ENCODE assay signal across 26 cellular contexts in genomic region chr21:33873116-33873515, GRCh38. TPM values are rescaled to one million over a fixed set of nuclear protein-coding genes. Genes with fewer than 3 reads are reported as not detected.
DNase-seq lines count a peak whose midpoint lies in the region; ATAC-seq, FAIRE-seq and TF ChIP-seq lines count a peak whose summit lies in the region.
"Had no signal": no experiment of that assay in that cellular context is flagged by ENCODE, and none has a peak within 500 bp of the region (broad histone marks: within the 10 kb centered on the region; RNA-seq: fewer than 3 reads in every experiment).

No MANE protein-coding gene starts in this region.

- BruUV-seq in HepG2 (replicated peaks; lab: Mats Ljungman, UMichigan) = no TSS peak

- 8% methylated on average over 4 of the region's 4 CpGs for WGBS in HepG2 (ENCODE audit: low lambda C conversion rate)
- 94% methylated on average over 2 of the region's 4 CpGs for WGBS in right lobe of liver (ENCODE audit: insufficient coverage, low coverage, low lambda C conversion rate, missing lambda C conversion rate)
- 89% methylated on average over 4 of the region's 4 CpGs for WGBS in mesenchymal stem cell

- no peaks in the 10 kb centered on the region for H3K79me1 ChIP-seq in mesenchymal stem cell (replicated peaks; ENCODE audit: low read length, poor library complexity, severe bottlenecking)

- H3K23ac ChIP-seq in mesenchymal stem cell (ENCODE audit: low read length in 2 of 2) = no peak overlapping the region

- no peak overlapping the region for H2BK5ac ChIP-seq in mesenchymal stem cell (ENCODE audit: low read depth, low read length, poor library complexity, severe bottlenecking)

- H2BK12ac ChIP-seq in mesenchymal stem cell (ENCODE audit: low read length in 2 of 2) = no peak overlapping the region

- peak; percentile 65 for ATAC-seq in HepG2
- ATAC-seq in right lobe of liver = no peak

- H3K14ac ChIP-seq in mesenchymal stem cell (ENCODE audit: low read length in 2 of 2) = no peak overlapping the region

- TF ChIP-seq POLR2A in HepG2 (IDR thresholded peaks at IDR 0.05; ENCODE audit: insufficient read depth in 1 of 2, low read depth in 2 of 2, low read length in 2 of 2) (no peak), right lobe of liver (IDR thresholded peaks at IDR 0.05) (no peak)

- no peak overlapping the region for H4K8ac ChIP-seq in mesenchymal stem cell (ENCODE audit: low read length)

- H3K4ac ChIP-seq in mesenchymal stem cell (ENCODE audit: low read depth in 1 of 2, low read length in 2 of 2) = no peak overlapping the region

- no peak overlapping the region for H4K91ac ChIP-seq in mesenchymal stem cell (ENCODE audit: low read length)

- CTCF ChIA-PET in HepG2 (lab: Yijun Ruan, JAX; ENCODE audit: low intra/inter-chr PET ratio, low total read pairs) = no interaction called here
- CTCF ChIA-PET in RWPE1 (lab: Yijun Ruan, JAX) = interaction anchor here (0.7 to 1.0 kb wide), 2 partner anchors 28 to 211 kb away, joined by 3 to 4 read pairs; no protein-coding TSS in a partner anchor

- peak in 1 of 2 experiments; percentile 48; a peak in 1 of 4 replicates for TF ChIP-seq EP300 in HepG2 (IDR thresholded peaks at IDR 0.05; ENCODE audit: low read depth in 2 of 2, low read length in 2 of 2)
- peak; percentile 46; the same call in 1 of the 2 replicates for TF ChIP-seq EP300 in HepG2 (CRISPR knock-in tag; IDR thresholded peaks at IDR 0.05; ENCODE audit: borderline replicate concordance)

- H3K36me3 ChIP-seq in HepG2 (replicated peaks in 1 of 2; ENCODE audit: control insufficient read depth in 1 of 2, insufficient read depth in 2 of 2, low read length in 2 of 2) (no peaks in the 10 kb centered on the region), right lobe of liver (no peaks in the 10 kb centered on the region), mesenchymal stem cell (ENCODE audit: control insufficient read depth in 1 of 2, insufficient read depth in 2 of 2, low read depth in 1 of 2, low read length in 2 of 2) (no peaks in the 10 kb centered on the region), subcutaneous abdominal adipose tissue (ENCODE audit: control insufficient read depth in 5 of 5, insufficient read depth in 5 of 5, low read length in 5 of 5) (no peaks in the 10 kb centered on the region)
- H3K36me3 ChIP-seq: BE2C, BLaER1 had no signal

- no peak overlapping the region for H2BK120ac ChIP-seq in mesenchymal stem cell (ENCODE audit: low read depth, low read length)

- DNase-seq in HepG2 (ENCODE audit: low spot score) (peak; percentile 63), right lobe of liver (no peak), mesenchymal stem cell (no peak), ureter (ENCODE audit: low spot score) (no peak), RWPE1 (ENCODE audit: low spot score) (no peak)
- DNase-seq: 8988T; ACHN; BE2C; C1 segment of cervical spinal cord; CD4-positive, alpha-beta memory T cell; CD4-positive, CD25-positive, alpha-beta regulatory T cell; CD8-positive, alpha-beta memory T cell; COR-L47; DMS 273 treated with DMSO at 0.1 percent for 48 hours; DMS153; DMS53; DMS79; DND-41; EL; GF-D8 had no signal

- POLR2A ChIA-PET in HepG2 (lab: Yijun Ruan, JAX) = no interaction called here
- POLR2A ChIA-PET in RWPE1 (lab: Yijun Ruan, JAX; ENCODE audit: low non-redundant PET) = no interaction called here

- TF ChIP-seq CTCF in HepG2 (CRISPR knock-in tag; IDR thresholded peaks at IDR 0.05) = no peak
- no peak for TF ChIP-seq CTCF in right lobe of liver (IDR thresholded peaks at IDR 0.05)
- TF ChIP-seq CTCF in RWPE1 (conservative IDR thresholded peaks at IDR 0.05; ENCODE audit: low read depth) = no peak

- H3K4me2 ChIP-seq in HepG2 (ENCODE audit: low read depth, low read length) (no peak overlapping the region), mesenchymal stem cell (ENCODE audit: low read length, poor library complexity, severe bottlenecking) (no peak overlapping the region)
- H3K4me2 ChIP-seq: BLaER1 had no signal

- H2AFZ ChIP-seq in HepG2 (ENCODE audit: low read length) (no peak overlapping the region), mesenchymal stem cell (ENCODE audit: low read depth, low read length) (no peak overlapping the region)

- no peak for FAIRE-seq in HepG2 (lab: Jason Lieb, UNC)
- FAIRE-seq: A204.1, G401.6, GM12891, GM19239 had no signal

- TF ChIP-seq RAD21 in HepG2 (CRISPR knock-in tag; IDR thresholded peaks at IDR 0.05) = no peak

- H3K9me3 ChIP-seq in HepG2 (ENCODE audit: low read length) (no peaks in the 10 kb centered on the region), right lobe of liver (no peaks in the 10 kb centered on the region), mesenchymal stem cell (ENCODE audit: control insufficient read depth, low read length) (no peaks in the 10 kb centered on the region), subcutaneous abdominal adipose tissue (ENCODE audit: control insufficient read depth in 5 of 5, low read length in 5 of 5) (no peaks in the 10 kb centered on the region)
- H3K9me3 ChIP-seq: BE2C, BLaER1 had no signal

- H3K9ac ChIP-seq in HepG2 (ENCODE audit: insufficient read depth, low read depth, low read length) (no peak overlapping the region), mesenchymal stem cell (ENCODE audit: low read length) (peak overlapping the region; percentile 52), subcutaneous abdominal adipose tissue (ENCODE audit: low read length in 5 of 5) (no peak overlapping the region)
- H3K9ac ChIP-seq: BLaER1 had no signal

- in situ Hi-C loops in HepG2 (cut with HindIII; ENCODE audit: extremely low pct_ligation_motif_present, low pct_unique_long_range_greater_than_20kb) = no loop called here

- intact Hi-C loops in HepG2 (cut with micrococcal nuclease; ENCODE audit: unreplicated experiment) (no loop called here), right lobe of liver (cut with DNase I) (no loop called here)

- no peak overlapping the region for H3K27ac ChIP-seq in HepG2 (ENCODE audit: extremely low read length, insufficient read depth, low read length)
- H3K27ac ChIP-seq in right lobe of liver = no peak overlapping the region
- H3K27ac ChIP-seq in mesenchymal stem cell (ENCODE audit: low read length, poor library complexity, severe bottlenecking) = no peak overlapping the region
- peak overlapping the region; percentile 35 for H3K27ac ChIP-seq in subcutaneous abdominal adipose tissue (ENCODE audit: low read depth, low read length)
- no peak overlapping the region for H3K27ac ChIP-seq in RWPE1
- H3K27ac ChIP-seq: BLaER1 had no signal

- no peaks in the 10 kb centered on the region for H3K79me2 ChIP-seq in HepG2 (ENCODE audit: insufficient read depth, low read length)

- H3K18ac ChIP-seq in mesenchymal stem cell (ENCODE audit: low read depth in 1 of 2, low read length in 2 of 2) = no peak overlapping the region

- H4K20me1 ChIP-seq in HepG2 (ENCODE audit: insufficient read depth, low read length) = no peaks in the 10 kb centered on the region
- H4K20me1 ChIP-seq: BLaER1 had no signal

- no peak overlapping the region for H2BK15ac ChIP-seq in mesenchymal stem cell (ENCODE audit: low read depth, poor library complexity, severe bottlenecking)

- H2AK5ac ChIP-seq in mesenchymal stem cell (ENCODE audit: low read length, severe bottlenecking) = no peak overlapping the region

- H3K4me3 ChIP-seq in HepG2 (replicated peaks in 1 of 3; ENCODE audit: insufficient read depth in 1 of 3, low read depth in 2 of 3, low read length in 3 of 3) = no peak overlapping the region
- H3K4me3 ChIP-seq in right lobe of liver = no peak overlapping the region
- no peak overlapping the region for H3K4me3 ChIP-seq in mesenchymal stem cell (ENCODE audit: insufficient read depth in 1 of 2, low read depth in 1 of 2, low read length in 2 of 2)
- H3K4me3 ChIP-seq in subcutaneous abdominal adipose tissue (ENCODE audit: low read depth in 1 of 5, low read length in 5 of 5) = no peak overlapping the region
- H3K4me3 ChIP-seq: BLaER1 had no signal

- H3K4me1 ChIP-seq in HepG2 (ENCODE audit: insufficient read depth, low read length) = peaks cover 26% of the 10 kb centered on the region
- H3K4me1 ChIP-seq in right lobe of liver = no peaks in the 10 kb centered on the region
- H3K4me1 ChIP-seq in mesenchymal stem cell (ENCODE audit: control insufficient read depth, insufficient read depth, low read depth, low read length) = no peaks in the 10 kb centered on the region
- H3K4me1 ChIP-seq in subcutaneous abdominal adipose tissue (ENCODE audit: control insufficient read depth in 5 of 5, insufficient read depth in 5 of 5, low read length in 5 of 5) = peaks cover 0 to 19% (median 5%) of the 10 kb centered on the region in 5 donors
- H3K4me1 ChIP-seq: BE2C, BLaER1 had no signal

- no peaks in the 10 kb centered on the region for H3K27me3 ChIP-seq in HepG2 (ENCODE audit: control insufficient read depth in 1 of 2, insufficient read depth in 2 of 2, low read length in 2 of 2)
- H3K27me3 ChIP-seq in right lobe of liver = no peaks in the 10 kb centered on the region
- no peaks in the 10 kb centered on the region for H3K27me3 ChIP-seq in mesenchymal stem cell (ENCODE audit: control insufficient read depth in 1 of 2, insufficient read depth in 1 of 2, low read length in 2 of 2)
- no peaks in the 10 kb centered on the region for H3K27me3 ChIP-seq in subcutaneous abdominal adipose tissue (ENCODE audit: control insufficient read depth in 5 of 5, insufficient read depth in 4 of 5, low read length in 5 of 5)
- H3K27me3 ChIP-seq: BE2C, BLaER1 had no signal

RNA-seq across cellular contexts. Expression of gene ATP5PO, which starts 42.5 kb away (rescaled TPM):
- 256 and 343 TPM in 2 replicates for total RNA-seq in HepG2 (2016; rRNA removed; fragmentation: Illumina TruSeq; extraction: Trizol)
- 164 and 167 TPM in 2 replicates for total RNA-seq in HepG2 (2016; cell fraction: cytosol; rRNA removed; fragmentation: Illumina TruSeq; extraction: Trizol; ENCODE audit: low read depth)
- total RNA-seq in HepG2 (2016; cell fraction: insoluble cytoplasmic fraction; rRNA removed; fragmentation: Illumina TruSeq; extraction: Trizol) = 249 and 372 TPM in 2 replicates
- 151 and 155 TPM in 2 replicates for total RNA-seq in HepG2 (2016; cell fraction: membrane; rRNA removed; fragmentation: Illumina TruSeq; extraction: Trizol)
- 91.7 and 110 TPM in 2 replicates for total RNA-seq in HepG2 (2016; cell fraction: nucleus; rRNA removed; fragmentation: Illumina TruSeq; extraction: Trizol)
- polyA plus RNA-seq in HepG2 (2011; rRNA removed) = 210 and 297 TPM in 2 replicates
- 191 and 238 TPM in 2 replicates for polyA plus RNA-seq in HepG2 (2011; cell fraction: cytosol; rRNA removed)
- 57.6 and 58.8 TPM in 2 replicates for polyA plus RNA-seq in HepG2 (2011; cell fraction: nucleus; rRNA removed)
- polyA plus RNA-seq in HepG2 (2012) = 189 and 218 TPM in 2 replicates
- 156 and 166 TPM in 2 replicates for polyA plus RNA-seq in HepG2 (2016; cell fraction: cytosol; fragmentation: Illumina TruSeq; extraction: Trizol; ENCODE audit: low read depth)
- polyA plus RNA-seq in HepG2 (2016; cell fraction: insoluble cytoplasmic fraction; fragmentation: Illumina TruSeq; extraction: Trizol; ENCODE audit: low read depth) = 387 and 430 TPM in 2 replicates
- polyA plus RNA-seq in HepG2 (2016; cell fraction: membrane; fragmentation: Illumina TruSeq; extraction: Trizol; ENCODE audit: low read depth) = 145 and 159 TPM in 2 replicates
- polyA plus RNA-seq in HepG2 (2016; cell fraction: nucleus; fragmentation: Illumina TruSeq; extraction: Trizol; ENCODE audit: insufficient read depth, low read depth) = 154 and 160 TPM in 2 replicates
- 48.9 and 100 TPM in 2 replicates for polyA minus RNA-seq in HepG2 (2011; rRNA and poly(A)+ RNA removed; ENCODE audit: low replicate concordance)
- polyA minus RNA-seq in HepG2 (2011; cell fraction: cytosol; rRNA and poly(A)+ RNA removed) = 42.2 and 52.1 TPM in 2 replicates
- 34.6 and 39.2 TPM in 2 replicates for polyA minus RNA-seq in HepG2 (2011; cell fraction: nucleus; rRNA and poly(A)+ RNA removed)
- total RNA-seq in right lobe of liver = 100 to 1,000 TPM in 3 of 6 experiments, 10 to 100 TPM in 3; 87.3 to 191 (median 98.7) TPM
- polyA plus RNA-seq in mesenchymal stem cell (2013, experiment 1 of 2) = 332 TPM
- polyA plus RNA-seq in mesenchymal stem cell (2013, experiment 2 of 2) = 334 TPM
- 188 TPM for total RNA-seq in ureter
